7 cellular contexts compared by ENCODE assay signal in genomic region chr2:69911985-69912563, GRCh38. TPM values are rescaled to one million over a fixed set of nuclear protein-coding genes. Genes with fewer than 3 reads are reported as not detected.
DNase-seq lines count a peak whose midpoint lies in the region; ATAC-seq, FAIRE-seq and TF ChIP-seq lines count a peak whose summit lies in the region.

No MANE protein-coding gene starts in this region.

- H2AK5ac ChIP-seq in neuronal stem cell (ENCODE audit: low read depth, low read length) = no peak overlapping the region

- H3K9ac ChIP-seq in KMS-11 = no peak overlapping the region
- no peak overlapping the region for H3K9ac ChIP-seq in neuronal stem cell (ENCODE audit: low read depth, low read length, poor library complexity)

- H2AFZ ChIP-seq in KMS-11 (ENCODE audit: low read depth) = no peak overlapping the region
- H2AFZ ChIP-seq in neuronal stem cell (ENCODE audit: low read length) = no peak overlapping the region

- no peak overlapping the region for H4K8ac ChIP-seq in neuronal stem cell (ENCODE audit: low read depth, low read length)

- H3K27me3 ChIP-seq in KMS-11 (ENCODE audit: insufficient read depth, low read depth) (no peaks in the 10 kb centered on the region), neuronal stem cell (ENCODE audit: control insufficient read depth in 3 of 3, insufficient read depth in 3 of 3, low read depth in 1 of 3, low read length in 3 of 3) (no peaks in the 10 kb centered on the region)

- peaks cover 2% of the 10 kb centered on the region for H3K79me1 ChIP-seq in neuronal stem cell (ENCODE audit: low read depth, low read length)

- H2BK12ac ChIP-seq in neuronal stem cell (ENCODE audit: low read length) = no peak overlapping the region

- H3K14ac ChIP-seq in neuronal stem cell (ENCODE audit: low read length) = no peak overlapping the region

- H2BK120ac ChIP-seq in neuronal stem cell (ENCODE audit: low read depth, low read length) = no peak overlapping the region

- H3K9me3 ChIP-seq in neuronal stem cell (replicated peaks in 1 of 2; ENCODE audit: control insufficient read depth in 2 of 2, insufficient read depth in 1 of 2, low read depth in 1 of 2, low read length in 2 of 2) = no peaks in the 10 kb centered on the region

- peaks cover 5% of the 10 kb centered on the region; the same call in 1 of the 2 replicates for H3K79me2 ChIP-seq in KMS-11 (ENCODE audit: insufficient read depth, low read depth)

- H3K4me3 ChIP-seq in KMS-11 (IDR thresholded peaks at IDR 0.05; ENCODE audit: insufficient read depth, low read depth, low read length) = no peak overlapping the region
- no peak overlapping the region for H3K4me3 ChIP-seq in neuronal stem cell (ENCODE audit: low read length in 2 of 2)

- H3K4me2 ChIP-seq in KMS-11 (no peak overlapping the region), neuronal stem cell (ENCODE audit: insufficient read depth, low read length, poor library complexity, severe bottlenecking) (no peak overlapping the region)

- H2BK15ac ChIP-seq in neuronal stem cell (ENCODE audit: low read length) = no peak overlapping the region

- H2BK5ac ChIP-seq in neuronal stem cell (ENCODE audit: low read length) = no peak overlapping the region

- H3K36me3 ChIP-seq in KMS-11 (ENCODE audit: insufficient read depth) (no peaks in the 10 kb centered on the region), neuronal stem cell (replicated peaks in 1 of 2; ENCODE audit: control insufficient read depth in 2 of 2, insufficient read depth in 2 of 2, low read length in 2 of 2) (peaks cover 4 to 48% of the 10 kb centered on the region in 2 donors)

- H4K20me1 ChIP-seq in KMS-11 (ENCODE audit: insufficient read depth) = no peaks in the 10 kb centered on the region

- peak; percentile 90 for TF ChIP-seq CTCF in KMS-11 (conservative IDR thresholded peaks at IDR 0.05; ENCODE audit: low read depth, low read length)

- FAIRE-seq in endometrium (lab: Jason Lieb, UNC) = peak; percentile 96

- DNase-seq in ELR (ENCODE audit: low read depth) = peak; percentile 79
- DNase-seq in RKO (ENCODE audit: low spot score) = peak; percentile 87
- DNase-seq in neuronal stem cell (ENCODE audit: low spot score) = peak; percentile 41

- WGBS in neuronal stem cell (ENCODE audit: extremely low coverage in 2 of 2, insufficient read length in 2 of 2, insufficient replicate concordance in 1 of 2), 2 donors = no CpG with 5 or more reads among the region's 2 CpGs

- H4K91ac ChIP-seq in neuronal stem cell (ENCODE audit: low read depth, low read length, poor library complexity) = no peak overlapping the region

- H3K4ac ChIP-seq in neuronal stem cell (ENCODE audit: low read length) = no peak overlapping the region

- H3K18ac ChIP-seq in neuronal stem cell (ENCODE audit: low read length) = no peak overlapping the region

- peaks cover 34% of the 10 kb centered on the region for H3K4me1 ChIP-seq in KMS-11 (ENCODE audit: low read depth, poor library complexity, severe bottlenecking)
- peaks cover 0 to 2% of the 10 kb centered on the region in 2 donors for H3K4me1 ChIP-seq in neuronal stem cell (ENCODE audit: control insufficient read depth in 2 of 2, insufficient read depth in 1 of 2, low read depth in 1 of 2, low read length in 2 of 2)

- no peak overlapping the region for H3K23ac ChIP-seq in neuronal stem cell (ENCODE audit: low read depth, low read length, poor library complexity)

- no peak for ATAC-seq in GM21423 (IDR thresholded peaks at IDR 0.05; ENCODE audit: unreplicated experiment)
- ATAC-seq in activated CD4-positive, CD25-positive, alpha-beta regulatory T cell treated with anti-CD3 and anti-CD28 coated beads, Interleukin-2, amount 50 U/mL, for 24 hours = no peak

- H3K27ac ChIP-seq in KMS-11 (no peak overlapping the region), neuronal stem cell (replicated peaks; ENCODE audit: low read length) (no peak overlapping the region)

RNA-seq across cellular contexts. Expression of gene MXD1, which starts 2.8 kb away (rescaled TPM):
- polyA plus RNA-seq in neuronal stem cell (2013, experiment 1 of 2) = 6.9 TPM
- polyA plus RNA-seq in neuronal stem cell (2013, experiment 2 of 2) = 6.8 TPM

RNA-seq across cellular contexts. Expression of gene SNRNP27, which starts 18.3 kb away (rescaled TPM):
- polyA plus RNA-seq in neuronal stem cell (2013, experiment 1 of 2) = 123 TPM
- polyA plus RNA-seq in neuronal stem cell (2013, experiment 2 of 2) = 126 TPM

RNA-seq across cellular contexts. Expression of gene ASPRV1, which starts 49.4 kb away (rescaled TPM):
- polyA plus RNA-seq in neuronal stem cell (2013, experiment 1 of 2) = 0.54 TPM
- 0.75 TPM for polyA plus RNA-seq in neuronal stem cell (2013, experiment 2 of 2)
